ENCODE assay signal across 1 cellular context in the genomic region with DNA sequence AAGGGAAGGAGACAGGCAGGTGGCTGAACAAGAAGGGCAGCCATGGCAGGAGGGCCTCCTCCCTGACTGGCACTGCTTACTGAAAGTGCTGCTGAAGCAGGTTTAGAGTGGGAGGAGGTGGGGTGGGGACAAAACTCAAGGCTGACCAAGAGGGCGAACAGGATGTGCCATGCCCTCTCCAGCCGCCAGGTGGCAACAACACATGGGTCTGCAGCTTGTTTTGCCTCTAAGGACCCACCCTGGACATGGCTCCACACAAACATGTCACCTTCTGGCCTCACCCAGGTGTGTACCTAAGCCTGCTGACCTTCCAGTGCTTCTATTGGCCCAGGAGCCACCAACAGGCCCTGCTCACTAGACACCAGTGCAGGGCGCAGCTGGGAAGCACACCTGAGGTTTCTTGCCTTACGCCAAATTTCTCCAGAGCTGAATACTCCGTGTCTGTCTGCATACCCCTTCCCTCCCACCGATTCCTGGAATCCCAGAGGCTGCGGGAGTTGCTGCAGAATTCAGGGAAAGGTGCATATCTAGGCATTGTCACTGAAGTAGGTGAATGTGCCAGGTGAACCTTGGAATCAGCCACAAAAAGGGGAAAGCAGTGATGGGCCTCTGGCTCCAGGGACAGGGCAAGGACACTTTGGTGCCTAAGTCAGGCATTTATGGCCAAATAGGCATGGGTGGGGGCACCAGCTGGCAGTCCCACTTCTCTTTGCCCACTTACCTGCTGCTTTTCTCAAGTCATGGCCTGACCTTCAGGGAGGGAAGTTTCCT.
TF ChIP-seq lines count a peak whose summit lies in the region.

No MANE protein-coding gene starts in this region.

TF ChIP-seq in GM12878, 131 proteins besides CTCF, POLR2A, EP300 and RAD21 (continues in another document):
- TF ChIP-seq, protein P1, sequence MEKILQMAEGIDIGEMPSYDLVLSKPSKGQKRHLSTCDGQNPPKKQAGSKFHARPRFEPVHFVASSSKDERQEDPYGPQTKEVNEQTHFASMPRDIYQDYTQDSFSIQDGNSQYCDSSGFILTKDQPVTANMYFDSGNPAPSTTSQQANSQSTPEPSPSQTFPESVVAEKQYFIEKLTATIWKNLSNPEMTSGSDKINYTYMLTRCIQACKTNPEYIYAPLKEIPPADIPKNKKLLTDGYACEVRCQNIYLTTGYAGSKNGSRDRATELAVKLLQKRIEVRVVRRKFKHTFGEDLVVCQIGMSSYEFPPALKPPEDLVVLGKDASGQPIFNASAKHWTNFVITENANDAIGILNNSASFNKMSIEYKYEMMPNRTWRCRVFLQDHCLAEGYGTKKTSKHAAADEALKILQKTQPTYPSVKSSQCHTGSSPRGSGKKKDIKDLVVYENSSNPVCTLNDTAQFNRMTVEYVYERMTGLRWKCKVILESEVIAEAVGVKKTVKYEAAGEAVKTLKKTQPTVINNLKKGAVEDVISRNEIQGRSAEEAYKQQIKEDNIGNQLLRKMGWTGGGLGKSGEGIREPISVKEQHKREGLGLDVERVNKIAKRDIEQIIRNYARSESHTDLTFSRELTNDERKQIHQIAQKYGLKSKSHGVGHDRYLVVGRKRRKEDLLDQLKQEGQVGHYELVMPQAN (conservative IDR thresholded peaks at IDR 0.05): no peak
- TF ChIP-seq, protein P2, sequence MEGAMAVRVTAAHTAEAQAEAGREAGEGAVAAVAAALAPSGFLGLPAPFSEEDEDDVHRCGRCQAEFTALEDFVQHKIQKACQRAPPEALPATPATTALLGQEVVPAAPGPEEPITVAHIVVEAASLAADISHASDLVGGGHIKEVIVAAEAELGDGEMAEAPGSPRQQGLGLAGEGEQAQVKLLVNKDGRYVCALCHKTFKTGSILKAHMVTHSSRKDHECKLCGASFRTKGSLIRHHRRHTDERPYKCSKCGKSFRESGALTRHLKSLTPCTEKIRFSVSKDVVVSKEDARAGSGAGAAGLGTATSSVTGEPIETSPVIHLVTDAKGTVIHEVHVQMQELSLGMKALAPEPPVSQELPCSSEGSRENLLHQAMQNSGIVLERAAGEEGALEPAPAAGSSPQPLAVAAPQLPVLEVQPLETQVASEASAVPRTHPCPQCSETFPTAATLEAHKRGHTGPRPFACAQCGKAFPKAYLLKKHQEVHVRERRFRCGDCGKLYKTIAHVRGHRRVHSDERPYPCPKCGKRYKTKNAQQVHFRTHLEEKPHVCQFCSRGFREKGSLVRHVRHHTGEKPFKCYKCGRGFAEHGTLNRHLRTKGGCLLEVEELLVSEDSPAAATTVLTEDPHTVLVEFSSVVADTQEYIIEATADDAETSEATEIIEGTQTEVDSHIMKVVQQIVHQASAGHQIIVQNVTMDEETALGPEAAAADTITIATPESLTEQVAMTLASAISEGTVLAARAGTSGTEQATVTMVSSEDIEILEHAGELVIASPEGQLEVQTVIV (IDR thresholded peaks at IDR 0.05; ENCODE audit: borderline replicate concordance, partially characterized antibody): no peak
- TF ChIP-seq TCF7 (IDR thresholded peaks at IDR 0.05; ENCODE audit: borderline replicate concordance) (no peak), MEF2A (IDR thresholded peaks at IDR 0.05; ENCODE audit: insufficient read depth, low read depth, low read length) (no peak), NR2C1 (IDR thresholded peaks at IDR 0.05) (no peak), CBX3 (IDR thresholded peaks at IDR 0.05; ENCODE audit: borderline replicate concordance, low read depth) (no peak), KLF5 (IDR thresholded peaks at IDR 0.05; ENCODE audit: partially characterized antibody) (no peak), SIN3A (IDR thresholded peaks at IDR 0.05; ENCODE audit: low read depth, low read length) (no peak), LARP7 (IDR thresholded peaks at IDR 0.05) (peak; percentile 62; the same call in 1 of the 2 replicates), TBL1XR1 (IDR thresholded peaks at IDR 0.05; ENCODE audit: low read depth, low read length) (0 out of 2 replicates have a peak, but pooled peaks have one; percentile 6), TAF1 (IDR thresholded peaks at IDR 0.05; ENCODE audit: borderline replicate concordance, low read depth, low read length) (no peak), RELA (IDR thresholded peaks at IDR 0.05; ENCODE audit: borderline replicate concordance, partially characterized antibody) (peak; percentile 35), SMARCA5 (IDR thresholded peaks at IDR 0.05) (0 out of 2 replicates have a peak, but pooled peaks have one; percentile 54), POU2F2 (IDR thresholded peaks at IDR 0.05; ENCODE audit: borderline replicate concordance, low read depth, low read length) (no peak), MTA3 (IDR thresholded peaks at IDR 0.05; ENCODE audit: borderline replicate concordance, low read length) (no peak), WRNIP1 (IDR thresholded peaks at IDR 0.05; ENCODE audit: borderline replicate concordance, low read depth, low read length) (0 out of 2 replicates have a peak, but pooled peaks have one; percentile 39), NBN (IDR thresholded peaks at IDR 0.05) (0 out of 2 replicates have a peak, but pooled peaks have one; percentile 37), MYC (IDR thresholded peaks at IDR 0.05; ENCODE audit: insufficient read depth, insufficient read length, insufficient replicate concordance, low read length, severe bottlenecking) (no peak), EGR1 (IDR thresholded peaks at IDR 0.05; ENCODE audit: borderline replicate concordance in 1 of 2, low read depth in 2 of 2, low read length in 2 of 2) (no peak), SMC3 (IDR thresholded peaks at IDR 0.05; ENCODE audit: borderline replicate concordance, low read length) (peak; percentile 96), ATF7 (IDR thresholded peaks at IDR 0.05; ENCODE audit: low read depth) (no peak), ASH2L (IDR thresholded peaks at IDR 0.05; ENCODE audit: borderline replicate concordance, low read depth) (no peak), IRF4 (IDR thresholded peaks at IDR 0.05; ENCODE audit: low read depth, low read length) (0 out of 2 replicates have a peak, but pooled peaks have one; percentile 53), BHLHE40 (IDR thresholded peaks at IDR 0.05; ENCODE audit: borderline replicate concordance in 1 of 2, low read depth in 2 of 2, low read length in 1 of 2) (0 out of 4 replicates have a peak, but pooled peaks have one; percentile 5 to 30), ZNF207 (IDR thresholded peaks at IDR 0.05; ENCODE audit: borderline replicate concordance) (no peak), SMAD1 (IDR thresholded peaks at IDR 0.05; ENCODE audit: low read depth, partially characterized antibody) (no peak), ZNF24 (IDR thresholded peaks at IDR 0.05) (no peak), KDM1A (IDR thresholded peaks at IDR 0.05; ENCODE audit: borderline replicate concordance) (no peak), TCF12 (IDR thresholded peaks at IDR 0.05; ENCODE audit: low read depth, low read length) (no peak)
- TF ChIP-seq, protein P3, sequence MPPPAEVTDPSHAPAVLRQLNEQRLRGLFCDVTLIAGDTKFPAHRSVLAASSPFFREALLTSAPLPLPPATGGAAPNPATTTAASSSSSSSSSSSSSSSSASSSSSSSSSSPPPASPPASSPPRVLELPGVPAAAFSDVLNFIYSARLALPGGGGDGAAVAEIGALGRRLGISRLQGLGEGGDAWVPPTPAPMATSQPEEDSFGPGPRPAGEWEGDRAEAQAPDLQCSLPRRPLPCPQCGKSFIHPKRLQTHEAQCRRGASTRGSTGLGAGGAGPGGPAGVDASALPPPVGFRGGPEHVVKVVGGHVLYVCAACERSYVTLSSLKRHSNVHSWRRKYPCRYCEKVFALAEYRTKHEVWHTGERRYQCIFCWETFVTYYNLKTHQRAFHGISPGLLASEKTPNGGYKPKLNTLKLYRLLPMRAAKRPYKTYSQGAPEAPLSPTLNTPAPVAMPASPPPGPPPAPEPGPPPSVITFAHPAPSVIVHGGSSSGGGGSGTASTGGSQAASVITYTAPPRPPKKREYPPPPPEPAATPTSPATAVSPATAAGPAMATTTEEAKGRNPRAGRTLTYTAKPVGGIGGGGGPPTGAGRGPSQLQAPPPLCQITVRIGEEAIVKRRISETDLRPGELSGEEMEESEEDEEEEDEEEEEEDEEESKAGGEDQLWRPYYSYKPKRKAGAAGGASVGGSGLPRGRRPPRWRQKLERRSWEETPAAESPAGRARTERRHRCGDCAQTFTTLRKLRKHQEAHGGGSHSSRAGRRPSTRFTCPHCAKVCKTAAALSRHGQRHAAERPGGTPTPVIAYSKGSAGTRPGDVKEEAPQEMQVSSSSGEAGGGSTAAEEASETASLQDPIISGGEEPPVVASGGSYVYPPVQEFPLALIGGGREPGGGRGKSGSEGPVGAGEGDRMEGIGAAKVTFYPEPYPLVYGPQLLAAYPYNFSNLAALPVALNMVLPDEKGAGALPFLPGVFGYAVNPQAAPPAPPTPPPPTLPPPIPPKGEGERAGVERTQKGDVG (CRISPR knock-in tag; IDR thresholded peaks at IDR 0.05): no peak
- TF ChIP-seq, protein P4, sequence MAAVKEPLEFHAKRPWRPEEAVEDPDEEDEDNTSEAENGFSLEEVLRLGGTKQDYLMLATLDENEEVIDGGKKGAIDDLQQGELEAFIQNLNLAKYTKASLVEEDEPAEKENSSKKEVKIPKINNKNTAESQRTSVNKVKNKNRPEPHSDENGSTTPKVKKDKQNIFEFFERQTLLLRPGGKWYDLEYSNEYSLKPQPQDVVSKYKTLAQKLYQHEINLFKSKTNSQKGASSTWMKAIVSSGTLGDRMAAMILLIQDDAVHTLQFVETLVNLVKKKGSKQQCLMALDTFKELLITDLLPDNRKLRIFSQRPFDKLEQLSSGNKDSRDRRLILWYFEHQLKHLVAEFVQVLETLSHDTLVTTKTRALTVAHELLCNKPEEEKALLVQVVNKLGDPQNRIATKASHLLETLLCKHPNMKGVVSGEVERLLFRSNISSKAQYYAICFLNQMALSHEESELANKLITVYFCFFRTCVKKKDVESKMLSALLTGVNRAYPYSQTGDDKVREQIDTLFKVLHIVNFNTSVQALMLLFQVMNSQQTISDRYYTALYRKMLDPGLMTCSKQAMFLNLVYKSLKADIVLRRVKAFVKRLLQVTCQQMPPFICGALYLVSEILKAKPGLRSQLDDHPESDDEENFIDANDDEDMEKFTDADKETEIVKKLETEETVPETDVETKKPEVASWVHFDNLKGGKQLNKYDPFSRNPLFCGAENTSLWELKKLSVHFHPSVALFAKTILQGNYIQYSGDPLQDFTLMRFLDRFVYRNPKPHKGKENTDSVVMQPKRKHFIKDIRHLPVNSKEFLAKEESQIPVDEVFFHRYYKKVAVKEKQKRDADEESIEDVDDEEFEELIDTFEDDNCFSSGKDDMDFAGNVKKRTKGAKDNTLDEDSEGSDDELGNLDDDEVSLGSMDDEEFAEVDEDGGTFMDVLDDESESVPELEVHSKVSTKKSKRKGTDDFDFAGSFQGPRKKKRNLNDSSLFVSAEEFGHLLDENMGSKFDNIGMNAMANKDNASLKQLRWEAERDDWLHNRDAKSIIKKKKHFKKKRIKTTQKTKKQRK (IDR thresholded peaks at IDR 0.05; ENCODE audit: low read depth, low read length): no peak
- TF ChIP-seq, protein P5, sequence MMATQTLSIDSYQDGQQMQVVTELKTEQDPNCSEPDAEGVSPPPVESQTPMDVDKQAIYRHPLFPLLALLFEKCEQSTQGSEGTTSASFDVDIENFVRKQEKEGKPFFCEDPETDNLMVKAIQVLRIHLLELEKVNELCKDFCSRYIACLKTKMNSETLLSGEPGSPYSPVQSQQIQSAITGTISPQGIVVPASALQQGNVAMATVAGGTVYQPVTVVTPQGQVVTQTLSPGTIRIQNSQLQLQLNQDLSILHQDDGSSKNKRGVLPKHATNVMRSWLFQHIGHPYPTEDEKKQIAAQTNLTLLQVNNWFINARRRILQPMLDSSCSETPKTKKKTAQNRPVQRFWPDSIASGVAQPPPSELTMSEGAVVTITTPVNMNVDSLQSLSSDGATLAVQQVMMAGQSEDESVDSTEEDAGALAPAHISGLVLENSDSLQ (IDR thresholded peaks at IDR 0.05): peak; percentile 47; the same call in 1 of the 2 replicates
- TF ChIP-seq, protein P6, sequence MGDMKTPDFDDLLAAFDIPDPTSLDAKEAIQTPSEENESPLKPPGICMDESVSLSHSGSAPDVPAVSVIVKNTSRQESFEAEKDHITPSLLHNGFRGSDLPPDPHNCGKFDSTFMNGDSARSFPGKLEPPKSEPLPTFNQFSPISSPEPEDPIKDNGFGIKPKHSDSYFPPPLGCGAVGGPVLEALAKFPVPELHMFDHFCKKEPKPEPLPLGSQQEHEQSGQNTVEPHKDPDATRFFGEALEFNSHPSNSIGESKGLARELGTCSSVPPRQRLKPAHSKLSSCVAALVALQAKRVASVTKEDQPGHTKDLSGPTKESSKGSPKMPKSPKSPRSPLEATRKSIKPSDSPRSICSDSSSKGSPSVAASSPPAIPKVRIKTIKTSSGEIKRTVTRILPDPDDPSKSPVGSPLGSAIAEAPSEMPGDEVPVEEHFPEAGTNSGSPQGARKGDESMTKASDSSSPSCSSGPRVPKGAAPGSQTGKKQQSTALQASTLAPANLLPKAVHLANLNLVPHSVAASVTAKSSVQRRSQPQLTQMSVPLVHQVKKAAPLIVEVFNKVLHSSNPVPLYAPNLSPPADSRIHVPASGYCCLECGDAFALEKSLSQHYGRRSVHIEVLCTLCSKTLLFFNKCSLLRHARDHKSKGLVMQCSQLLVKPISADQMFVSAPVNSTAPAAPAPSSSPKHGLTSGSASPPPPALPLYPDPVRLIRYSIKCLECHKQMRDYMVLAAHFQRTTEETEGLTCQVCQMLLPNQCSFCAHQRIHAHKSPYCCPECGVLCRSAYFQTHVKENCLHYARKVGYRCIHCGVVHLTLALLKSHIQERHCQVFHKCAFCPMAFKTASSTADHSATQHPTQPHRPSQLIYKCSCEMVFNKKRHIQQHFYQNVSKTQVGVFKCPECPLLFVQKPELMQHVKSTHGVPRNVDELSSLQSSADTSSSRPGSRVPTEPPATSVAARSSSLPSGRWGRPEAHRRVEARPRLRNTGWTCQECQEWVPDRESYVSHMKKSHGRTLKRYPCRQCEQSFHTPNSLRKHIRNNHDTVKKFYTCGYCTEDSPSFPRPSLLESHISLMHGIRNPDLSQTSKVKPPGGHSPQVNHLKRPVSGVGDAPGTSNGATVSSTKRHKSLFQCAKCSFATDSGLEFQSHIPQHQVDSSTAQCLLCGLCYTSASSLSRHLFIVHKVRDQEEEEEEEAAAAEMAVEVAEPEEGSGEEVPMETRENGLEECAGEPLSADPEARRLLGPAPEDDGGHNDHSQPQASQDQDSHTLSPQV (IDR thresholded peaks at IDR 0.05): 0 out of 2 replicates have a peak, but pooled peaks have one; percentile 57
- TF ChIP-seq, protein P7, sequence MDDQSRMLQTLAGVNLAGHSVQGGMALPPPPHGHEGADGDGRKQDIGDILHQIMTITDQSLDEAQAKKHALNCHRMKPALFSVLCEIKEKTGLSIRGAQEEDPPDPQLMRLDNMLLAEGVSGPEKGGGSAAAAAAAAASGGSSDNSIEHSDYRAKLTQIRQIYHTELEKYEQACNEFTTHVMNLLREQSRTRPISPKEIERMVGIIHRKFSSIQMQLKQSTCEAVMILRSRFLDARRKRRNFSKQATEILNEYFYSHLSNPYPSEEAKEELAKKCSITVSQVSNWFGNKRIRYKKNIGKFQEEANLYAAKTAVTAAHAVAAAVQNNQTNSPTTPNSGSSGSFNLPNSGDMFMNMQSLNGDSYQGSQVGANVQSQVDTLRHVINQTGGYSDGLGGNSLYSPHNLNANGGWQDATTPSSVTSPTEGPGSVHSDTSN (IDR thresholded peaks at IDR 0.05; ENCODE audit: insufficient replicate concordance, low read depth, low read length): no peak
- TF ChIP-seq, protein P8, sequence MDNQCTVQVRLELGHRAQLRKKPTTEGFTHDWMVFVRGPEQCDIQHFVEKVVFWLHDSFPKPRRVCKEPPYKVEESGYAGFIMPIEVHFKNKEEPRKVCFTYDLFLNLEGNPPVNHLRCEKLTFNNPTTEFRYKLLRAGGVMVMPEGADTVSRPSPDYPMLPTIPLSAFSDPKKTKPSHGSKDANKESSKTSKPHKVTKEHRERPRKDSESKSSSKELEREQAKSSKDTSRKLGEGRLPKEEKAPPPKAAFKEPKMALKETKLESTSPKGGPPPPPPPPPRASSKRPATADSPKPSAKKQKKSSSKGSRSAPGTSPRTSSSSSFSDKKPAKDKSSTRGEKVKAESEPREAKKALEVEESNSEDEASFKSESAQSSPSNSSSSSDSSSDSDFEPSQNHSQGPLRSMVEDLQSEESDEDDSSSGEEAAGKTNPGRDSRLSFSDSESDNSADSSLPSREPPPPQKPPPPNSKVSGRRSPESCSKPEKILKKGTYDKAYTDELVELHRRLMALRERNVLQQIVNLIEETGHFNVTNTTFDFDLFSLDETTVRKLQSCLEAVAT (IDR thresholded peaks at IDR 0.05): no peak
